In the genomic region with DNA sequence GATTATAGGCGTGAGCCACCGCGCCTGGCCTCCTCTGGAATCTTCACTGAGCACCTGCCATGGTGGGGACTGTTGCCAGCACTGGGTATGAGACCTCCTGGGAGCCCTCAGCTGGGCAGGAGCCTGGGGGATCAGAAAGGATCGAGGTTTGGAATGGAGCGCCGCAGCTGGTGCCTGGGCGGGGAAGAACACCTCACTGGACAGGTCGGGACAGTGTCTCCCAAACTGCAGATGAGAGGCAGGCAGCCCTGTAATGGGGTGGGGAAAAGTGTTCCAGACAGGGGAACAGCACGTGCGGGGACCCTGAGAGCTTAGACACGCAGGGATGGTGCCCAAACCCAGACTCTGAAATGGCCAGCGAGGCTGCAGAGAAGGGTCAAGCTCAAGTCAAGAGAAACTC, we compare ENCODE assay signal across 27 cellular contexts.
"Had no signal": no experiment of that assay in that cellular context is flagged by ENCODE, and none has a peak within 500 bp of the region (broad histone marks: within the 10 kb centered on the region; RNA-seq: fewer than 3 reads in every experiment).

No MANE protein-coding gene starts in this region.

- ATAC-seq: foreskin keratinocyte; gastroesophageal sphincter; heart left ventricle; left lobe of liver; naive thymus-derived CD4-positive, alpha-beta T cell; right lobe of liver had no signal

- H3K36me3 ChIP-seq: esophagus muscularis mucosa, gastroesophageal sphincter, heart left ventricle, ovary, right lobe of liver, stomach, thyroid gland had no signal

- H3K4me3 Mint-ChIP-seq: naive thymus-derived CD4-positive, alpha-beta T cell; nephron had no signal

- H3K27ac ChIP-seq: coronary artery, esophagus muscularis mucosa, foreskin keratinocyte, gastroesophageal sphincter, heart left ventricle, hepatocyte, ovary, right lobe of liver, stomach, thyroid gland had no signal

- H3K27me3 ChIP-seq: foreskin keratinocyte, hepatocyte, ovary, right lobe of liver, thyroid gland had no signal

- H3K9me3 Mint-ChIP-seq: nephron had no signal

- H3K4me1 ChIP-seq: esophagus muscularis mucosa, foreskin keratinocyte, gastroesophageal sphincter, heart left ventricle, right lobe of liver, stomach, thyroid gland had no signal

- H3K9me3 ChIP-seq: esophagus muscularis mucosa, gastroesophageal sphincter, heart left ventricle, ovary, right lobe of liver, stomach, thyroid gland had no signal

- H3K4me3 ChIP-seq: coronary artery, esophagus muscularis mucosa, gastroesophageal sphincter, heart left ventricle, hepatocyte, ovary, right lobe of liver, stomach, thyroid gland had no signal

- H3K36me3 Mint-ChIP-seq: naive thymus-derived CD4-positive, alpha-beta T cell had no signal

- H3K79me2 ChIP-seq: hepatocyte had no signal

- H3K27ac Mint-ChIP-seq: naive thymus-derived CD4-positive, alpha-beta T cell; nephron had no signal

- H2AFZ ChIP-seq: hepatocyte had no signal

- FAIRE-seq: endothelial cell of umbilical vein, kidney, small intestine had no signal

- DNase-seq: dermis blood vessel endothelial cell; effector memory CD4-positive, alpha-beta T cell; foreskin keratinocyte; kidney; mesenchymal stem cell; midbrain; naive thymus-derived CD4-positive, alpha-beta T cell; occipital lobe; ovary; retina; right lobe of liver; small intestine; stimulated activated CD4-positive, alpha-beta T cell treated with anti-CD3 and anti-CD28 coated beads, Interleukin-15, amount 100 ng/mL, for 24 hours; stimulated activated CD4-positive, alpha-beta T cell treated with anti-CD3 and anti-CD28 coated beads, Interleukin-4, amount 100 ng/mL, for 1 hour; stimulated activated CD8-positive, alpha-beta memory T cell treated with anti-CD3 and anti-CD28 coated beads, Interleukin-4, amount 100 ng/mL, for 48 hours; stimulated activated naive CD4-positive, alpha-beta T cell treated with Interleukin-2 at 50 U/mL for 16 hours; stomach; thyroid gland; trophoblast cell had no signal

- H3K4me2 ChIP-seq: hepatocyte had no signal
